In genomic region chrX:130778773-130779172, GRCh38 we compare ENCODE assay signal across 22 cellular contexts.
A peak's percentile ranks its signal among the peaks of the same experiment; 100 is the strongest.
DNase-seq lines count a peak whose midpoint lies in the region; ATAC-seq lines count a peak whose summit lies in the region.
"Had no signal": no experiment of that assay in that cellular context is flagged by ENCODE, and none has a peak within 500 bp of the region (broad histone marks: within the 10 kb centered on the region; RNA-seq: fewer than 3 reads in every experiment).

No MANE protein-coding gene starts in this region.

- H3K4me1 ChIP-seq in effector memory CD4-positive, alpha-beta T cell (ENCODE audit: control insufficient read depth, insufficient read depth, low read length, poor library complexity, severe bottlenecking), result no peaks in the 10 kb centered on the region
- H3K4me1 ChIP-seq: A549, SJSA1 had no signal

- no peak overlapping the region for H3K27ac Mint-ChIP-seq in activated CD8-positive, alpha-beta memory T cell treated with anti-CD3 and anti-CD28 coated beads, Interleukin-2, amount 10 ng/mL, durations not matched to agents 7 days and 5 days
- H3K27ac Mint-ChIP-seq: CD4-positive, CD25-positive, alpha-beta regulatory T cell had no signal

- H3K4me1 Mint-ChIP-seq in activated CD8-positive, alpha-beta memory T cell treated with anti-CD3 and anti-CD28 coated beads, Interleukin-2, amount 10 ng/mL, durations not matched to agents 7 days and 5 days, result peaks cover 7% of the 10 kb centered on the region

- CTCF ChIA-PET in activated CD8-positive, alpha-beta memory T cell treated with anti-CD3 and anti-CD28 coated beads, Interleukin-2, amount 10 ng/mL, durations not matched to agents 7 days and 5 days (lab: Charles Lee), result no interaction called here

- no peaks in the 10 kb centered on the region for H3K9me3 Mint-ChIP-seq in activated CD8-positive, alpha-beta memory T cell treated with anti-CD3 and anti-CD28 coated beads, Interleukin-2, amount 10 ng/mL, durations not matched to agents 7 days and 5 days (ENCODE audit: low read depth)
- H3K9me3 Mint-ChIP-seq: CD4-positive, CD25-positive, alpha-beta regulatory T cell had no signal

- ATAC-seq in activated CD8-positive, alpha-beta memory T cell treated with anti-CD3 and anti-CD28 coated beads, Interleukin-2, amount 10 ng/mL, durations not matched to agents 7 days and 5 days, result no peak
- ATAC-seq: A549 had no signal

- no peaks in the 10 kb centered on the region for H3K36me3 Mint-ChIP-seq in activated CD8-positive, alpha-beta memory T cell treated with anti-CD3 and anti-CD28 coated beads, Interleukin-2, amount 10 ng/mL, durations not matched to agents 7 days and 5 days

- H3K4me3 ChIP-seq in effector memory CD4-positive, alpha-beta T cell (ENCODE audit: insufficient read depth, low read depth, low read length, poor library complexity, severe bottlenecking), result no peak overlapping the region
- H3K4me3 ChIP-seq: A549, SJSA1 had no signal

- DNase-seq in Ammon's horn (ENCODE audit: low spot score) (peak; percentile 4), HT1080 (ENCODE audit: low read depth) (peak; percentile 18), dermis blood vessel endothelial cell (peak; percentile 1), kidney tubule cell (ENCODE audit: low spot score) (peak; percentile 61), HPDE6-E6E7 (ENCODE audit: extremely low spot score) (no peak), NCI-H2081 (lab: John Stamatoyannopoulos, UW) (no peak)
- no peak for DNase-seq in effector memory CD4-positive, alpha-beta T cell
- no peak for DNase-seq in activated CD8-positive, alpha-beta memory T cell treated with anti-CD3 and anti-CD28 coated beads, Interleukin-2, amount 10 ng/mL, durations not matched to agents 7 days and 5 days
- DNase-seq: AML-193; Calu3; CD4-positive, CD25-positive, alpha-beta regulatory T cell; DMS79 treated with DMSO at 0.1 percent for 48 hours; GOT3; Karpas-422; MV-4-11; NCI-H1436 treated with DMSO at 0.1 percent for 48 hours; NCI-H2081 treated with DMSO at 0.1 percent for 48 hours; NCI-H2227 treated with DMSO at 0.1 percent for 48 hours; NCI-H524 treated with DMSO at 0.1 percent for 48 hours had no signal

- no peak overlapping the region for H3K27ac ChIP-seq in effector memory CD4-positive, alpha-beta T cell (ENCODE audit: insufficient read depth, low read length, poor library complexity, severe bottlenecking)
- H3K27ac ChIP-seq: A549, RWPE1, SJSA1 had no signal

- H3K27me3 ChIP-seq in effector memory CD4-positive, alpha-beta T cell (replicated peaks; ENCODE audit: control insufficient read depth, insufficient read depth, low read length, poor library complexity, severe bottlenecking), result no peaks in the 10 kb centered on the region
- H3K27me3 ChIP-seq: SJSA1 had no signal

- H3K36me3 ChIP-seq in effector memory CD4-positive, alpha-beta T cell (ENCODE audit: control insufficient read depth, insufficient read depth, low read length), result no peaks in the 10 kb centered on the region
- H3K36me3 ChIP-seq: SJSA1 had no signal

- H3K4me3 Mint-ChIP-seq in activated CD8-positive, alpha-beta memory T cell treated with anti-CD3 and anti-CD28 coated beads, Interleukin-2, amount 10 ng/mL, durations not matched to agents 7 days and 5 days, result no peak overlapping the region
- H3K4me3 Mint-ChIP-seq: CD4-positive, CD25-positive, alpha-beta regulatory T cell had no signal

- no peaks in the 10 kb centered on the region for H3K9me3 ChIP-seq in effector memory CD4-positive, alpha-beta T cell (ENCODE audit: control insufficient read depth, low read length)
- H3K9me3 ChIP-seq: A549, SJSA1 had no signal

- no peaks in the 10 kb centered on the region for H3K27me3 Mint-ChIP-seq in activated CD8-positive, alpha-beta memory T cell treated with anti-CD3 and anti-CD28 coated beads, Interleukin-2, amount 10 ng/mL, durations not matched to agents 7 days and 5 days
- H3K27me3 Mint-ChIP-seq: CD4-positive, CD25-positive, alpha-beta regulatory T cell had no signal

Comparison
In these comparisons a context has a peak if more than half of its experiments do, and no peak if none do; other contexts are left out.
1. DNase-seq: peak in Ammon's horn (single experiment), HT1080 (single experiment), dermis blood vessel endothelial cell (single experiment) and kidney tubule cell (single experiment); none in effector memory CD4-positive, alpha-beta T cell (0 of 3), activated CD8-positive, alpha-beta memory T cell treated with anti-CD3 and anti-CD28 coated beads, Interleukin-2, amount 10 ng/mL, durations not matched to agents 7 days and 5 days (single experiment), HPDE6-E6E7 (single experiment) and NCI-H2081 (0 of 2).